ENCODE assay signal across 8 cellular contexts in the genomic region with DNA sequence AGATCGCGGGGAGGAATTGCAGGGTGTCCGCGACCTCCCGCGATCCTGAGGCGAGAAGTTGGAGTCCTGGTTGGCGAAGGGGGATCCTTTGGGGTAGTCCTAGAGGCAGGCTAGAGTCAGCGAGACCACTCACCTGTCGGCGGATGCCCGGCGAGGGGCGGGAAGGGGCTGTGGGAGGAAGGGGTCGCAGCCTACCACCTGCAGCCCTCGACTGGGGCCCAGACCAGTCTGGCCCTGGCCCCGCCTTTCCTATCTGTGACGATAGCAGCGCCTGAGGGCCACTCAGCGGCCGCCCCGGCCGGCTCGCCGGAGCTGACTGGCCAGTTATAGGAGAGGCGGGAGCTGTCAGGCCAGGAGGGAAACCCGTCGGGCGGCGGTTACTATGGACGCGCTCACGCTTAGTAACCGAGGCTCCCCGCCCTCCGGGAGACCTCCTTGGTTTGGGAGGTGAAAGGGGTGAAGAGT. TPM values are rescaled to one million over a fixed set of nuclear protein-coding genes. Genes with fewer than 3 reads are reported as not detected.
DNase-seq lines count a peak whose midpoint lies in the region; ATAC-seq and TF ChIP-seq lines count a peak whose summit lies in the region.

Gene TEKT3, minus strand, starts transcription at position 213 of the 465 bp plus-strand sequence. CDS start 10,012 bp downstream, outside the sequence.

- no peaks in the 10 kb centered on the region for H3K9me3 ChIP-seq in breast epithelium

- TF ChIP-seq POLR2A in breast epithelium (IDR thresholded peaks at IDR 0.05), result no peak

- DNase-seq in DMS153 treated with DMSO at 0.1 percent for 48 hours (lab: John Stamatoyannopoulos, UW; ENCODE audit: unreplicated experiment), result peak; percentile 33
- peak; percentile 77 to 81 for DNase-seq in NCI-H1930 (lab: John Stamatoyannopoulos, UW)
- peak; percentile 83 to 89 for DNase-seq in breast epithelium (ENCODE audit: low spot score in 2 of 2)
- DNase-seq in iPS DF 19.7 (ENCODE audit: low read depth, low spot score), result peak; percentile 73
- peak; percentile 10 for DNase-seq in pulmonary artery endothelial cell (ENCODE audit: low read depth, low spot score)
- DNase-seq in RKO (ENCODE audit: low spot score), result no peak

- ATAC-seq in GM19455 (IDR thresholded peaks at IDR 0.05; ENCODE audit: unreplicated experiment), result no peak
- no peak for ATAC-seq in GM21576 (IDR thresholded peaks at IDR 0.05; ENCODE audit: unreplicated experiment)

- H3K36me3 ChIP-seq in breast epithelium, result no peaks in the 10 kb centered on the region

- TF ChIP-seq CTCF in breast epithelium (IDR thresholded peaks at IDR 0.05), result no peak

- peak within 1 kb of the TSS; percentile 53 to 72 (median 56) for H3K4me3 ChIP-seq in breast epithelium

- H3K27ac ChIP-seq in breast epithelium, result peak within 1 kb of the TSS in 1 of 2 donors; percentile 56

- no peaks in the 10 kb centered on the region for H3K4me1 ChIP-seq in breast epithelium

- intact Hi-C loops in breast epithelium (cut with DNase I; ENCODE audit: low total_unique reads), result no loop called here

- H3K27me3 ChIP-seq in breast epithelium, result no peaks in the 10 kb centered on the region

RNA-seq across cellular contexts. Expression of gene TEKT3, which starts in this region (rescaled TPM):
- total RNA-seq in breast epithelium (1 to 10 TPM in 2 of 3 donors, not detected in 1; 2.5 to 2.6 TPM), pulmonary artery endothelial cell (not detected in 2 replicates)

Comparison
In these comparisons a context has a peak if more than half of its experiments do, and no peak if none do; other contexts are left out.
1. Peak in DNase-seq in pulmonary artery endothelial cell; RNA of the gene not detected or under 1 TPM.